In genomic region chr5:10711562-10711961, GRCh38 we compare ENCODE assay signal across 1 cellular context.
TF ChIP-seq lines count a peak whose summit lies in the region.

No MANE protein-coding gene starts in this region.

TF ChIP-seq in K562, 482 proteins besides CTCF, POLR2A, EP300 and RAD21:
- TF ChIP-seq HES1 (IDR thresholded peaks at IDR 0.05; ENCODE audit: low read depth) (no peak), NFE2L1 (tag; IDR thresholded peaks at IDR 0.05; ENCODE audit: borderline replicate concordance, low read depth) (0 out of 2 replicates have a peak, but pooled peaks have one; percentile 16), MAFG (tag; conservative IDR thresholded peaks at IDR 0.05) (peak; percentile 59), KDM2B (CRISPR knock-in tag; IDR thresholded peaks at IDR 0.05) (no peak), PTTG1 (tag; IDR thresholded peaks at IDR 0.05; ENCODE audit: low read depth) (no peak), C11orf30 (IDR thresholded peaks at IDR 0.05; ENCODE audit: low read depth) (peak; percentile 43; the same call in 1 of the 2 replicates), ZNF316 (IDR thresholded peaks at IDR 0.05) (peak; percentile 61), NFE2 (IDR thresholded peaks at IDR 0.05; ENCODE audit: low read depth) (peak; percentile 65; the same call in 1 of the 2 replicates)
